In the genomic region with DNA sequence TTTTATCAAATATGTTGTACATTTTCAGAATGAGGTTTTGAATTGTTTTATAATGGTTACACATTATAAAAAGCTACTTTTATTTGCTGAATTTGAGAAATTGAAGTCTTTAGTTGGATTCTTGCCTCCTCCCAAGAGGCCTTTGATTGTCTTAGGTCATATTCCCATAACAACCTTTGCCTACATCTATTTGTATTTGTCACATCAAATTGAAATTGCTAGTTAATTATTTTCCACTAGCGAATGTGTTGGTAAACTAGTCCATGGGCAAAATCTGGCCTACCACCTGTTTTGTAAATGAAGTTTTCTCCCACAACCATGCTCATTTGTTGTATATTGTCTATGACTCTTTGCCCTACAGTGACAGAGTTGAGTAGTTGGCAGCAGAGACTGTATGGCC, we compare ENCODE assay signal across 31 cellular contexts.
"Had no signal": no experiment of that assay in that cellular context is flagged by ENCODE, and none has a peak within 500 bp of the region (broad histone marks: within the 10 kb centered on the region; RNA-seq: fewer than 3 reads in every experiment).

No MANE protein-coding gene starts in this region.

- H3K27ac ChIP-seq: neural progenitor cell, ovary, parathyroid adenoma, psoas muscle, skin epidermis, spleen, suprapubic skin, testis, tibial artery, transverse colon, upper lobe of right lung, uterus had no signal

- H2AFZ ChIP-seq: neural progenitor cell, parathyroid adenoma had no signal

- H3K79me2 ChIP-seq: parathyroid adenoma had no signal

- H3K27me3 ChIP-seq: neural progenitor cell, ovary, spleen, suprapubic skin, testis, tibial artery, transverse colon, upper lobe of right lung, uterus had no signal

- H3K4me1 ChIP-seq: neural progenitor cell, parathyroid adenoma, psoas muscle, spleen, suprapubic skin, testis, tibial artery, transverse colon, upper lobe of right lung, uterus had no signal

- H3K4me2 ChIP-seq: neural progenitor cell, smooth muscle cell had no signal

- ATAC-seq: natural killer cell; psoas muscle; right cardiac atrium; sciatic nerve; stimulated activated memory B cell treated with anti-CD40 and anti-IgM and Interleukin-4, amounts not matched to agents 10 μg/mL and 1 μg/mL and 100 μg/mL, for 72 hours; stimulated activated naive CD8-positive, alpha-beta T cell treated with anti-CD3 and anti-CD28 coated beads, Interleukin-15, amount 100 ng/mL, for 72 hours; stimulated activated naive CD8-positive, alpha-beta T cell treated with anti-CD3 and anti-CD28 coated beads, Interleukin-15, Interleukin-2, amounts not matched to agents 100 U/mL and 50 U/mL, for 24 hours; upper lobe of right lung had no signal

- H3K9ac ChIP-seq: neural progenitor cell, parathyroid adenoma had no signal

- H3K27ac Mint-ChIP-seq: natural killer cell; nephron; neural progenitor cell; progenitor cell of endocrine pancreas; stimulated activated memory B cell treated with anti-CD40 and anti-IgM and Interleukin-4, amounts not matched to agents 10 μg/mL and 1 μg/mL and 100 μg/mL, for 72 hours; stimulated activated naive CD8-positive, alpha-beta T cell treated with anti-CD3 and anti-CD28 coated beads, Interleukin-15, amount 100 ng/mL, for 72 hours; type B pancreatic cell had no signal

- H3K4me3 ChIP-seq: neural progenitor cell, ovary, psoas muscle, skin epidermis, smooth muscle cell, spleen, suprapubic skin, testis, tibial artery, transverse colon, upper lobe of right lung, uterus had no signal

- H3K4me3 Mint-ChIP-seq: natural killer cell; nephron; neural progenitor cell; stimulated activated memory B cell treated with anti-CD40 and anti-IgM and Interleukin-4, amounts not matched to agents 10 μg/mL and 1 μg/mL and 100 μg/mL, for 72 hours; stimulated activated naive CD8-positive, alpha-beta T cell treated with anti-CD3 and anti-CD28 coated beads, Interleukin-15, amount 100 ng/mL, for 72 hours; type B pancreatic cell had no signal

- H3K4me1 Mint-ChIP-seq: natural killer cell; nephron; neural progenitor cell; stimulated activated memory B cell treated with anti-CD40 and anti-IgM and Interleukin-4, amounts not matched to agents 10 μg/mL and 1 μg/mL and 100 μg/mL, for 72 hours; stimulated activated naive CD8-positive, alpha-beta T cell treated with anti-CD3 and anti-CD28 coated beads, Interleukin-15, amount 100 ng/mL, for 72 hours had no signal

- H3K36me3 ChIP-seq: ovary, transverse colon, upper lobe of right lung, uterus had no signal

- H3K9me3 ChIP-seq: ovary, psoas muscle, suprapubic skin, testis, tibial artery, transverse colon, upper lobe of right lung, uterus had no signal

- DNase-seq: natural killer cell; occipital lobe; ovary; posterior cingulate gyrus; psoas muscle; right cardiac atrium; spleen; stimulated activated CD4-positive, alpha-beta T cell treated with anti-CD3 and anti-CD28 coated beads, Interleukin-12 subunit alpha, Interleukin-12 subunit beta, amount 100 ng/mL, for 4 hours; stimulated activated CD4-positive, alpha-beta T cell treated with anti-CD3 and anti-CD28 coated beads, Interleukin-1b, Interleukin-23, amount 100 ng/mL, for 48 hours; stimulated activated CD4-positive, alpha-beta T cell treated with anti-CD3 and anti-CD28 coated beads, Interleukin-4, amount 100 ng/mL, for 1 hour; stimulated activated CD4-positive, alpha-beta T cell treated with anti-CD3 and anti-CD28 coated beads, Interleukin-4, amount 100 ng/mL, for 4 hours; stimulated activated CD8-positive, alpha-beta memory T cell treated with anti-CD3 and anti-CD28 coated beads, Interleukin-4, amount 100 ng/mL, for 48 hours; stimulated activated naive CD4-positive, alpha-beta T cell; stimulated activated naive CD8-positive, alpha-beta T cell treated with anti-CD3 and anti-CD28 coated beads, Interleukin-15, amount 100 ng/mL, for 72 hours; stimulated activated naive CD8-positive, alpha-beta T cell treated with anti-CD3 and anti-CD28 coated beads, Interleukin-15, Interleukin-2, amounts not matched to agents 100 U/mL and 50 U/mL, for 24 hours; substantia nigra; testis; tibial artery; transverse colon; upper lobe of right lung; uterus had no signal

- H3K27me3 Mint-ChIP-seq: progenitor cell of endocrine pancreas; stimulated activated memory B cell treated with anti-CD40 and anti-IgM and Interleukin-4, amounts not matched to agents 10 μg/mL and 1 μg/mL and 100 μg/mL, for 72 hours; stimulated activated naive CD8-positive, alpha-beta T cell treated with anti-CD3 and anti-CD28 coated beads, Interleukin-15, amount 100 ng/mL, for 72 hours; type B pancreatic cell had no signal
